16 cellular contexts compared by ENCODE assay signal in genomic region chr3:71525376-71525775, GRCh38.
"Had no signal": no experiment of that assay in that cellular context is flagged by ENCODE, and none has a peak within 500 bp of the region (broad histone marks: within the 10 kb centered on the region; RNA-seq: fewer than 3 reads in every experiment).

No MANE protein-coding gene starts in this region.

- H3K27me3 ChIP-seq: adrenal gland, gastrocnemius medialis had no signal

- H3K9me3 ChIP-seq: adrenal gland, gastrocnemius medialis, lower lobe of right lung had no signal

- H3K4me3 ChIP-seq: adrenal gland, gastrocnemius medialis, lower lobe of right lung had no signal

- H3K27ac ChIP-seq: adrenal gland, gastrocnemius medialis, lower lobe of right lung, parathyroid adenoma, WERI-Rb-1 had no signal

- DNase-seq: activated CD4-positive, alpha-beta T cell treated with anti-CD3 and anti-CD28 coated beads for 1 hour; activated CD4-positive, alpha-beta T cell treated with anti-CD3 and anti-CD28 coated beads, Interleukin-2, amount 50 U/mL, for 48 hours; activated gamma-delta T cell; adrenal gland; effector CD8-positive, alpha-beta T cell; gastrocnemius medialis; head of caudate nucleus; lower lobe of right lung; stimulated activated CD4-positive, alpha-beta T cell treated with anti-CD3 and anti-CD28 coated beads, Interleukin-12 subunit alpha, Interleukin-12 subunit beta, amount 100 ng/mL, for 4 hours; stimulated activated CD4-positive, alpha-beta T cell treated with anti-CD3 and anti-CD28 coated beads, Interleukin-1b, Interleukin-23, amount 100 ng/mL, for 48 hours; stimulated activated CD8-positive, alpha-beta memory T cell treated with anti-CD3 and anti-CD28 coated beads, Interleukin-4, amount 100 ng/mL, for 48 hours; stimulated activated naive CD4-positive, alpha-beta T cell had no signal

- ATAC-seq: esophagus mucosa; gastrocnemius medialis; natural killer cell treated with Interleukin-12 subunit alpha and Interleukin-12 subunit beta and Interleukin-15 and Interleukin-18, amount 100 ng/mL, for 72 hours had no signal

- H3K4me1 ChIP-seq: adrenal gland, lower lobe of right lung had no signal

- H3K36me3 ChIP-seq: adrenal gland, gastrocnemius medialis, lower lobe of right lung, WERI-Rb-1 had no signal
